ENCODE assay signal across 6 cellular contexts in the genomic region with DNA sequence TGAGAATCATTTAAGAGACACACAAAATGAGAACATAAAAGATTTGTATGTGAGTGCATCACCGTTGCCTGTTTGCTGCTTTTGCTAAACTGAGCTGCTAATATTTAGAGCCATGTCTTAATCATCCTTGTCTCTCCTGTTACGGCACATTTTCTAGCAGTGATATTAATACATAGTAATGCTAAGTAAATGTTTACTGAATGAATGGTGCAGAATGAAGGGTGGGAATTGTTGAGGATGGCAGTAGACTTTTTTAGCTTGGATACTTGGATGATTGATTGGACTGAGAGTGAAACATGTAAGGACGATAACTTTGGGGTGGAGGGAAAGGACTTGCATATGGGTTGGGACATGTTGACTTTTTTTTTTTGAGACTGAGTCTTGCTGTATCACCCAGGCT.
"Had no signal": no experiment of that assay in that cellular context is flagged by ENCODE, and none has a peak within 500 bp of the region (broad histone marks: within the 10 kb centered on the region; RNA-seq: fewer than 3 reads in every experiment).

No MANE protein-coding gene starts in this region.

- H3K4me3 ChIP-seq: GM23338 had no signal

- H3K27ac ChIP-seq: HL-60 had no signal

- ATAC-seq: GM23338, HepG2 had no signal

- DNase-seq: H9, HCEC 1CT, KBM-7 had no signal
